ENCODE assay signal across 9 cellular contexts in genomic region chr12:56358836-56359532, GRCh38. TPM values are rescaled to one million over a fixed set of nuclear protein-coding genes. Genes with fewer than 3 reads are reported as not detected.
DNase-seq lines count a peak whose midpoint lies in the region; ATAC-seq, FAIRE-seq and TF ChIP-seq lines count a peak whose summit lies in the region.
"Had no signal": no experiment of that assay in that cellular context is flagged by ENCODE, and none has a peak within 500 bp of the region (broad histone marks: within the 10 kb centered on the region; RNA-seq: fewer than 3 reads in every experiment).

No MANE protein-coding gene starts in this region.

- CTCF ChIA-PET in GM10248 (lab: Yijun Ruan, JAX): interaction anchor here (1.1 to 4.5 kb wide), 18 partner anchors 8 to 169 kb away, joined by 3 to 30 read pairs (median 5); partner anchors contain the start of genes ANKRD52, CNPY2, PAN2 and SMARCC2

- no peak for FAIRE-seq in kidney (lab: Jason Lieb, UNC)

- no peak for ATAC-seq in CD4-positive, CD25-positive, alpha-beta regulatory T cell (ENCODE audit: low read depth in 2 of 2)

- H3K4me3 Mint-ChIP-seq in CD4-positive, CD25-positive, alpha-beta regulatory T cell: peak overlapping the region; percentile 91 to 97 (median 94)

- peaks cover 21% of the 10 kb centered on the region for H3K79me2 ChIP-seq in Loucy (ENCODE audit: insufficient read depth, low read length)

- H3K9ac ChIP-seq in Loucy (ENCODE audit: low read depth, low read length, poor library complexity, severe bottlenecking) (peak overlapping the region; percentile 92), kidney (ENCODE audit: low read length in 2 of 2) (peak overlapping the region; percentile 65 to 92)

- H3K27ac Mint-ChIP-seq in CD4-positive, CD25-positive, alpha-beta regulatory T cell: peak overlapping the region; percentile 93 to 98 (median 96)

- peak overlapping the region; percentile 80 for H3K4me2 ChIP-seq in Loucy (ENCODE audit: low read depth, low read length, poor library complexity, severe bottlenecking)

- no peaks in the 10 kb centered on the region for H3K27me3 ChIP-seq in CD4-positive, CD25-positive, alpha-beta regulatory T cell (ENCODE audit: control insufficient read depth, insufficient read depth, low read length)
- H3K27me3 ChIP-seq in Loucy (ENCODE audit: insufficient read depth, low read length, poor library complexity, severe bottlenecking): no peaks in the 10 kb centered on the region
- no peaks in the 10 kb centered on the region for H3K27me3 ChIP-seq in stomach

- TF ChIP-seq CTCF in Loucy (conservative IDR thresholded peaks at IDR 0.05; ENCODE audit: low read length) (no peak), kidney (IDR thresholded peaks at IDR 0.05; ENCODE audit: borderline replicate concordance, extremely low read depth, insufficient read depth) (no peak), stomach (IDR thresholded peaks at IDR 0.05) (no peak), GM10248 (IDR thresholded peaks at IDR 0.05; ENCODE audit: control extremely low read depth, extremely low read depth, low read depth, missing control alignments) (no peak)

- H3K4me1 ChIP-seq in CD4-positive, CD25-positive, alpha-beta regulatory T cell (ENCODE audit: control insufficient read depth, insufficient read depth, low read length, poor library complexity, severe bottlenecking): peaks cover 26% of the 10 kb centered on the region
- H3K4me1 ChIP-seq in Loucy (ENCODE audit: insufficient read depth, low read length, poor library complexity, severe bottlenecking): peaks cover 15% of the 10 kb centered on the region
- H3K4me1 ChIP-seq in kidney (ENCODE audit: control insufficient read depth in 1 of 2, insufficient read depth in 1 of 2, low read depth in 1 of 2, low read length in 2 of 2): peaks cover 0 to 4% of the 10 kb centered on the region in 2 donors
- peaks cover 12 to 32% (median 20%) of the 10 kb centered on the region in 4 donors for H3K4me1 ChIP-seq in stomach

- H3K9me3 ChIP-seq in CD4-positive, CD25-positive, alpha-beta regulatory T cell (ENCODE audit: control insufficient read depth in 2 of 2, low read length in 2 of 2): no peaks in the 10 kb centered on the region
- H3K9me3 ChIP-seq in Loucy (ENCODE audit: insufficient read depth, low read depth, low read length) (no peaks in the 10 kb centered on the region), kidney (ENCODE audit: control insufficient read depth in 1 of 2, low read length in 2 of 2) (no peaks in the 10 kb centered on the region), stomach (no peaks in the 10 kb centered on the region)

- H4K20me1 ChIP-seq in Loucy (ENCODE audit: insufficient read depth, low read length, poor library complexity, severe bottlenecking): no peaks in the 10 kb centered on the region

- no peak for TF ChIP-seq EP300 in stomach (IDR thresholded peaks at IDR 0.05)

- peaks cover 26% of the 10 kb centered on the region for H3K36me3 ChIP-seq in CD4-positive, CD25-positive, alpha-beta regulatory T cell (ENCODE audit: control insufficient read depth, insufficient read depth, low read length)
- H3K36me3 ChIP-seq in Loucy (ENCODE audit: insufficient read depth, low read length): peaks cover 20% of the 10 kb centered on the region; the same call in 1 of the 2 replicates
- H3K36me3 ChIP-seq in kidney (ENCODE audit: control insufficient read depth in 1 of 2, insufficient read depth in 2 of 2, low read length in 2 of 2): peaks cover 22 to 23% of the 10 kb centered on the region in 2 donors
- H3K36me3 ChIP-seq in stomach: peaks cover 25 to 32% (median 27%) of the 10 kb centered on the region in 4 donors

- peak overlapping the region; percentile 98 for H3K4me3 ChIP-seq in CD4-positive, CD25-positive, alpha-beta regulatory T cell (ENCODE audit: low read depth, low read length)
- H3K4me3 ChIP-seq in Loucy (ENCODE audit: low read length, poor library complexity, severe bottlenecking): peak overlapping the region; percentile 94
- peak overlapping the region; percentile 79 to 97 for H3K4me3 ChIP-seq in kidney (ENCODE audit: low read length in 2 of 2)
- H3K4me3 ChIP-seq in stomach: peak overlapping the region; percentile 69 to 76 (median 72)

- no peaks in the 10 kb centered on the region for H3K9me2 ChIP-seq in Loucy (replicated peaks; ENCODE audit: low read depth, low read length)

- H3F3A ChIP-seq in Loucy (ENCODE audit: low read depth): no peaks in the 10 kb centered on the region

- intact Hi-C loops in kidney (cut with DNase I): no loop called here
- intact Hi-C loops in stomach (cut with DNase I; ENCODE audit: low total_unique reads): no loop called here

- no peaks in the 10 kb centered on the region for H3K27me3 Mint-ChIP-seq in CD4-positive, CD25-positive, alpha-beta regulatory T cell

- peaks cover 8% of the 10 kb centered on the region for H3K36me3 Mint-ChIP-seq in CD4-positive, CD25-positive, alpha-beta regulatory T cell

- no peak for TF ChIP-seq POLR2A in stomach (IDR thresholded peaks at IDR 0.05)

- peak in 1 of 3 donors; percentile 40 for DNase-seq in CD4-positive, CD25-positive, alpha-beta regulatory T cell
- DNase-seq in astrocyte of the hippocampus (ENCODE audit: low read depth, low spot score) (peak; percentile 85), kidney (no peak), stomach (no peak), GM10248 (ENCODE audit: extremely low spot score) (no peak), HK-2 (ENCODE audit: unreplicated experiment) (no peak), cerebellum (ENCODE audit: low spot score) (no peak)

- H3K27ac ChIP-seq in CD4-positive, CD25-positive, alpha-beta regulatory T cell (ENCODE audit: insufficient read depth, low read length, poor library complexity, severe bottlenecking): peak overlapping the region; percentile 70
- H3K27ac ChIP-seq in kidney (ENCODE audit: low read depth in 2 of 2, low read length in 2 of 2) (peak overlapping the region in 1 of 2 donors; percentile 45), stomach (peak overlapping the region in 4 of 5 donors; percentile 88 to 96 (median 94))

- 0 to 14% (median 3%) methylated on average over 1 of the region's 1 CpG for WGBS in stomach, 5 donors

- POLR2A ChIA-PET in GM10248 (lab: Yijun Ruan, JAX): interaction anchor here (0.5 to 3.6 kb wide), 13 partner anchors 8 to 278 kb away, joined by 3 to 29 read pairs (median 6); partner anchors contain the start of genes COQ10A, IL23A, PAN2 and RNF41

- no peak overlapping the region for H2AFZ ChIP-seq in Loucy (ENCODE audit: low read length)

- H3K9me3 Mint-ChIP-seq in CD4-positive, CD25-positive, alpha-beta regulatory T cell: no peaks in the 10 kb centered on the region

- peaks cover 0 to 39% (median 25%) of the 10 kb centered on the region in 4 donors for H3K4me1 Mint-ChIP-seq in CD4-positive, CD25-positive, alpha-beta regulatory T cell

RNA-seq across cellular contexts. Expression of gene STAT2, which starts 0.9 kb away (rescaled TPM):
- total RNA-seq in CD4-positive, CD25-positive, alpha-beta regulatory T cell: 190 TPM
- 10 to 100 TPM; 67.9 to 92.5 (median 79.8) TPM for polyA plus RNA-seq in CD4-positive, CD25-positive, alpha-beta regulatory T cell
- total RNA-seq in kidney (120 TPM), stomach (100 to 1,000 TPM in 4 of 5 donors, 10 to 100 TPM in 1; 82.6 to 245 (median 104) TPM), cerebellum (79.8 TPM)
- polyA plus RNA-seq in kidney (ENCODE audit: insufficient read depth, low read depth, low replicate concordance) (27.2 TPM), stomach (10 to 100 TPM; 22.6 to 29.6 (median 28.3) TPM)

RNA-seq across cellular contexts. Expression of gene APOF, which starts 3.7 kb away (rescaled TPM):
- total RNA-seq in CD4-positive, CD25-positive, alpha-beta regulatory T cell: not detected
- not detected for polyA plus RNA-seq in CD4-positive, CD25-positive, alpha-beta regulatory T cell
- not detected for total RNA-seq in kidney
- polyA plus RNA-seq in kidney (ENCODE audit: insufficient read depth, low read depth, low replicate concordance): not detected
- total RNA-seq in stomach: not detected
- not detected for polyA plus RNA-seq in stomach
- not detected for total RNA-seq in cerebellum
- total RNA-seq: T-helper 1 cell treated with Interleukin-12 subunit alpha and Interleukin-12 subunit beta and Interleukin-4 antibody, amounts not matched to agents 30 ng/mL and 1 ng/mL, for 36 hours had no signal

RNA-seq across cellular contexts. Expression of gene IL23A, which starts 20.3 kb away (rescaled TPM):
- total RNA-seq in CD4-positive, CD25-positive, alpha-beta regulatory T cell: 27.1 TPM
- polyA plus RNA-seq in CD4-positive, CD25-positive, alpha-beta regulatory T cell: 10 to 100 TPM; 12.2 to 18.8 (median 16.8) TPM
- total RNA-seq in kidney (0.88 TPM), stomach (1 to 10 TPM in 1 of 5 donors, not detected in 4; 1.1 TPM), cerebellum (not detected)
- polyA plus RNA-seq in kidney (ENCODE audit: insufficient read depth, low read depth, low replicate concordance) (not detected), stomach (1 to 10 TPM in 1 of 3 donors, under 1 TPM in 1, not detected in 1; 0.56 to 1.9 TPM)

RNA-seq across cellular contexts. Expression of gene PAN2, which starts 25.2 kb away (rescaled TPM):
- total RNA-seq in CD4-positive, CD25-positive, alpha-beta regulatory T cell: 83.5 TPM
- 10 to 100 TPM in 1 of 4 donors, 1 to 10 TPM in 3; 4.5 to 10.6 (median 7.3) TPM for polyA plus RNA-seq in CD4-positive, CD25-positive, alpha-beta regulatory T cell
- total RNA-seq in kidney: 83.0 TPM
- 27.1 TPM for polyA plus RNA-seq in kidney (ENCODE audit: insufficient read depth, low read depth, low replicate concordance)
- total RNA-seq in stomach: 100 to 1,000 TPM in 2 of 5 donors, 10 to 100 TPM in 3; 41.7 to 146 (median 49.3) TPM
- 10 to 100 TPM in 1 of 3 donors, 1 to 10 TPM in 2; 4.9 to 28.4 (median 9.5) TPM for polyA plus RNA-seq in stomach
- total RNA-seq in cerebellum: 59.5 TPM

RNA-seq across cellular contexts. Expression of gene CNPY2, which starts 43.2 kb away (rescaled TPM):
- total RNA-seq in CD4-positive, CD25-positive, alpha-beta regulatory T cell: 47.6 TPM
- 100 to 1,000 TPM; 139 to 166 (median 156) TPM for polyA plus RNA-seq in CD4-positive, CD25-positive, alpha-beta regulatory T cell
- total RNA-seq in kidney (112 TPM), stomach (100 to 1,000 TPM in 1 of 5 donors, 10 to 100 TPM in 4; 39.7 to 112 (median 94.1) TPM), cerebellum (40.0 TPM)
- polyA plus RNA-seq in kidney (ENCODE audit: insufficient read depth, low read depth, low replicate concordance) (156 TPM), stomach (100 to 1,000 TPM in 1 of 3 donors, 10 to 100 TPM in 2; 71.0 to 105 (median 73.9) TPM)

Comparison
In these comparisons a context has a peak if more than half of its experiments do, and no peak if none do; other contexts are left out.
1. RNA of gene IL23A, which starts 20.3 kb away (total RNA-seq): 27.1 TPM in CD4-positive, CD25-positive, alpha-beta regulatory T cell (single experiment); 0.88 TPM in kidney (single experiment), 1.1 TPM in stomach and not detected in cerebellum (single experiment); every median in the first group is over 10 times any median in the second.
2. Peak in every context shown above with its lines, with median percentiles within 50 percentile points of each other: H3K4me3 ChIP-seq.